10 cellular contexts compared by ENCODE assay signal in genomic region chr7:98354511-98355249, GRCh38. TPM values are rescaled to one million over a fixed set of nuclear protein-coding genes. Genes with fewer than 3 reads are reported as not detected.
A peak's percentile ranks its signal among the peaks of the same experiment; 100 is the strongest.
DNase-seq lines count a peak whose midpoint lies in the region; ATAC-seq, FAIRE-seq and TF ChIP-seq lines count a peak whose summit lies in the region.
"Had no signal": no experiment of that assay in that cellular context is flagged by ENCODE, and none has a peak within 500 bp of the region (broad histone marks: within the 10 kb centered on the region; RNA-seq: fewer than 3 reads in every experiment).

No MANE protein-coding gene starts in this region.

- peak overlapping the region; percentile 75 for H3K4me2 ChIP-seq in astrocyte (ENCODE audit: low read length)

- ATAC-seq in heart left ventricle (peak in 3 of 4 donors; percentile 66 to 69 (median 68)), Right ventricle myocardium inferior (no peak)
- ATAC-seq in stimulated activated naive CD8-positive, alpha-beta T cell treated with anti-CD3 and anti-CD28 coated beads, Interleukin-15, amount 100 ng/mL, for 72 hours, result no peak

- no peaks in the 10 kb centered on the region for H3K9me3 Mint-ChIP-seq in astrocyte (ENCODE audit: unreplicated experiment)
- no peaks in the 10 kb centered on the region for H3K9me3 Mint-ChIP-seq in stimulated activated naive CD8-positive, alpha-beta T cell treated with anti-CD3 and anti-CD28 coated beads, Interleukin-15, amount 100 ng/mL, for 72 hours

- H3K4me1 ChIP-seq in heart left ventricle (peaks cover 0 to 6% (median 0%) of the 10 kb centered on the region in 12 donors), astrocyte (ENCODE audit: insufficient read depth, low read length) (peaks cover 27% of the 10 kb centered on the region), urinary bladder (ENCODE audit: insufficient read depth) (no peaks in the 10 kb centered on the region)

- H3K27me3 Mint-ChIP-seq in astrocyte (ENCODE audit: low read depth, unreplicated experiment), result no peaks in the 10 kb centered on the region
- H3K27me3 Mint-ChIP-seq in stimulated activated naive CD8-positive, alpha-beta T cell treated with anti-CD3 and anti-CD28 coated beads, Interleukin-15, amount 100 ng/mL, for 72 hours, result no peaks in the 10 kb centered on the region

- no peaks in the 10 kb centered on the region for H4K20me1 ChIP-seq in astrocyte (ENCODE audit: insufficient read depth, low read length)

- peak; percentile 60 for FAIRE-seq in astrocyte (lab: Jason Lieb, UNC)

- H2AFZ ChIP-seq in astrocyte (ENCODE audit: low read depth, low read length), result peak overlapping the region; percentile 21

- H3K27ac Mint-ChIP-seq in astrocyte (ENCODE audit: unreplicated experiment), result peak overlapping the region; percentile 99
- H3K27ac Mint-ChIP-seq in stimulated activated naive CD8-positive, alpha-beta T cell treated with anti-CD3 and anti-CD28 coated beads, Interleukin-15, amount 100 ng/mL, for 72 hours, result no peak overlapping the region

- DNase-seq in heart left ventricle (peak in 3 of 5 donors; percentile 29 to 66 (median 52)), Right ventricle myocardium inferior (ENCODE audit: missing footprints) (no peak), astrocyte (ENCODE audit: low read depth) (peak; percentile 85), kidney epithelial cell (ENCODE audit: low read depth) (peak; percentile 71), DMS 273 treated with DMSO at 0.1 percent for 48 hours (lab: John Stamatoyannopoulos, UW) (no peak)
- no peak for DNase-seq in stimulated activated naive CD8-positive, alpha-beta T cell treated with anti-CD3 and anti-CD28 coated beads, Interleukin-15, amount 100 ng/mL, for 72 hours
- DNase-seq in activated CD4-positive, alpha-beta T cell treated with anti-CD3 and anti-CD28 coated beads, Interleukin-2, amount 50 U/mL, for 4 hours, result no peak
- DNase-seq: activated CD8-positive, alpha-beta memory T cell treated with anti-CD3 and anti-CD28 coated beads for 24 hours; NCI-H1092 had no signal

- no peaks in the 10 kb centered on the region for H3K79me2 ChIP-seq in astrocyte (ENCODE audit: insufficient read depth, low read length)

- TF ChIP-seq CTCF in heart left ventricle (IDR thresholded peaks at IDR 0.05) (no peak), astrocyte (IDR thresholded peaks at IDR 0.05; ENCODE audit: insufficient read depth, low read depth, low read length) (no peak), kidney epithelial cell (IDR thresholded peaks at IDR 0.05; ENCODE audit: insufficient read depth, low read length, poor library complexity, severe bottlenecking) (no peak)

- peak overlapping the region; percentile 47 for H3K9ac ChIP-seq in astrocyte (ENCODE audit: low read length)

- H3K4me3 ChIP-seq in heart left ventricle, result no peak overlapping the region
- peak overlapping the region; percentile 6 for H3K4me3 ChIP-seq in astrocyte (ENCODE audit: insufficient read depth, low read depth, low read length)
- H3K4me3 ChIP-seq in kidney epithelial cell (ENCODE audit: low read depth, low read length), result no peak overlapping the region
- H3K4me3 ChIP-seq in urinary bladder (ENCODE audit: low read depth, low read length), result no peak overlapping the region

- H3K4me3 Mint-ChIP-seq in astrocyte (ENCODE audit: unreplicated experiment), result peak overlapping the region; percentile 37
- no peak overlapping the region for H3K4me3 Mint-ChIP-seq in stimulated activated naive CD8-positive, alpha-beta T cell treated with anti-CD3 and anti-CD28 coated beads, Interleukin-15, amount 100 ng/mL, for 72 hours

- H3K27ac ChIP-seq in heart left ventricle (peak overlapping the region in 7 of 12 donors; percentile 6 to 68 (median 39)), astrocyte (ENCODE audit: low read depth, low read length) (peak overlapping the region; percentile 79), urinary bladder (ENCODE audit: low read depth) (peak overlapping the region; percentile 55)

- H3K36me3 ChIP-seq in heart left ventricle (no peaks in the 10 kb centered on the region), astrocyte (ENCODE audit: insufficient read depth, low read length) (no peaks in the 10 kb centered on the region), kidney epithelial cell (ENCODE audit: control insufficient read depth, insufficient read depth, low read length) (no peaks in the 10 kb centered on the region), urinary bladder (ENCODE audit: insufficient read depth) (no peaks in the 10 kb centered on the region)

- H3K36me3 Mint-ChIP-seq in astrocyte (ENCODE audit: low read depth, unreplicated experiment), result peaks cover 3% of the 10 kb centered on the region

- H3K9me3 ChIP-seq in heart left ventricle (peaks cover 0 to 4% (median 0%) of the 10 kb centered on the region in 12 donors), astrocyte (ENCODE audit: insufficient read depth, low read depth, low read length) (no peaks in the 10 kb centered on the region)

- no peak for TF ChIP-seq POLR2A in heart left ventricle (IDR thresholded peaks at IDR 0.05)

- 75 to 86% (median 76%) methylated on average over 17 to 22 of the region's 22 CpGs for WGBS in heart left ventricle, 4 donors
- WGBS in urinary bladder, result 85% methylated on average over 22 of the region's 22 CpGs

- intact Hi-C loops in heart left ventricle (cut with DNase I), result no loop called here
- intact Hi-C loops in Right ventricle myocardium inferior (cut with DNase I), result no loop called here

- peaks cover 29% of the 10 kb centered on the region for H3K4me1 Mint-ChIP-seq in astrocyte (ENCODE audit: low read depth, unreplicated experiment)
- H3K4me1 Mint-ChIP-seq in stimulated activated naive CD8-positive, alpha-beta T cell treated with anti-CD3 and anti-CD28 coated beads, Interleukin-15, amount 100 ng/mL, for 72 hours, result no peaks in the 10 kb centered on the region

- H3K27me3 ChIP-seq in heart left ventricle (no peaks in the 10 kb centered on the region), astrocyte (ENCODE audit: insufficient read depth, low read length) (no peaks in the 10 kb centered on the region), kidney epithelial cell (ENCODE audit: control insufficient read depth, insufficient read depth, low read length) (no peaks in the 10 kb centered on the region)

RNA-seq across cellular contexts. Expression of gene BAIAP2L1, which starts 46.2 kb away (rescaled TPM):
- total RNA-seq in heart left ventricle, result 1 to 10 TPM in 8 of 9 donors, under 1 TPM in 1; 0.64 to 2.7 (median 1.8) TPM
- polyA plus RNA-seq in heart left ventricle, result 1 to 10 TPM; 2.1 to 2.3 TPM
- total RNA-seq in Right ventricle myocardium inferior, result 1.6 TPM
- total RNA-seq in astrocyte, result 20.4 and 21.6 TPM in 2 replicates
- 32.5 and 38.8 TPM in 2 replicates for total RNA-seq in kidney epithelial cell
- total RNA-seq in urinary bladder, result 4.9 TPM
- 3.7 TPM for polyA plus RNA-seq in urinary bladder

Comparison
In these comparisons a context has a peak if more than half of its experiments do, and no peak if none do; other contexts are left out.
1. ATAC-seq: peak in heart left ventricle (3 of 4); none in Right ventricle myocardium inferior (single experiment) and stimulated activated naive CD8-positive, alpha-beta T cell treated with anti-CD3 and anti-CD28 coated beads, Interleukin-15, amount 100 ng/mL, for 72 hours (single experiment).
2. DNase-seq: peak in heart left ventricle (3 of 5), astrocyte (single experiment) and kidney epithelial cell (single experiment); none in Right ventricle myocardium inferior (single experiment), DMS 273 treated with DMSO at 0.1 percent for 48 hours (single experiment), stimulated activated naive CD8-positive, alpha-beta T cell treated with anti-CD3 and anti-CD28 coated beads, Interleukin-15, amount 100 ng/mL, for 72 hours (0 of 2) and activated CD4-positive, alpha-beta T cell treated with anti-CD3 and anti-CD28 coated beads, Interleukin-2, amount 50 U/mL, for 4 hours (0 of 2).
3. Peak in every context shown above with its lines, with median percentiles within 50 percentile points of each other: H3K27ac ChIP-seq.